8 cellular contexts compared by ENCODE assay signal in genomic region chr6:44237021-44237812, GRCh38. TPM values are rescaled to one million over a fixed set of nuclear protein-coding genes. Genes with fewer than 3 reads are reported as not detected.
DNase-seq lines count a peak whose midpoint lies in the region; ATAC-seq, FAIRE-seq and TF ChIP-seq lines count a peak whose summit lies in the region.

No MANE protein-coding gene starts in this region.

- H3K9me3 Mint-ChIP-seq in brain: peaks cover 0 to 4% (median 0%) of the 10 kb centered on the region in 5 experiments

- peaks cover 4% of the 10 kb centered on the region for H3K27me3 Mint-ChIP-seq in brain

- H3K4me1 ChIP-seq in iPS DF 6.9 (ENCODE audit: control insufficient read depth, insufficient read depth, low read length): peaks cover 9% of the 10 kb centered on the region

- peaks cover 12% of the 10 kb centered on the region for H3K36me3 ChIP-seq in iPS DF 6.9 (ENCODE audit: control insufficient read depth, insufficient read depth, low read length)

- H3K27ac ChIP-seq in iPS DF 6.9 (ENCODE audit: low read length): no peak overlapping the region

- H3K4me1 Mint-ChIP-seq in brain: peaks cover 60% of the 10 kb centered on the region

- H3K4me3 ChIP-seq in GM12875 (ENCODE audit: low read depth, low read length) (peak overlapping the region; percentile 38), iPS DF 6.9 (ENCODE audit: low read length) (peak overlapping the region; percentile 43; the same call in 1 of the 2 replicates), retinal pigment epithelial cell (ENCODE audit: low read length) (peak overlapping the region; percentile 64)

- peak overlapping the region; percentile 73 to 95 (median 93) for H3K27ac Mint-ChIP-seq in brain

- no peak; the same call in 1 of the 2 replicates for TF ChIP-seq POLR2A in GM12891 (IDR thresholded peaks at IDR 0.05; ENCODE audit: low read depth, low read length)

- ATAC-seq in HG02885 (IDR thresholded peaks at IDR 0.05; ENCODE audit: poor library complexity, unreplicated experiment): peak; percentile 59

- H3K4me3 Mint-ChIP-seq in brain: peak overlapping the region; percentile 83 to 89 (median 86)

- no peaks in the 10 kb centered on the region for H3K9me3 ChIP-seq in iPS DF 6.9 (ENCODE audit: control insufficient read depth, insufficient read depth, low read length)

- H3K27me3 ChIP-seq in iPS DF 6.9 (ENCODE audit: control insufficient read depth, insufficient read depth, low read length): no peaks in the 10 kb centered on the region

- WGBS in iPS DF 6.9 (ENCODE audit: insufficient coverage, insufficient read length): no CpG with 5 or more reads among the region's 22 CpGs

- H3K36me3 Mint-ChIP-seq in brain: peaks cover 4% of the 10 kb centered on the region

- DNase-seq in NCI-H2029 treated with DMSO at 0.1 percent for 48 hours (lab: John Stamatoyannopoulos, UW) (peak; percentile 82), T-helper 9 cell (peak; percentile 49), iPS DF 6.9 (ENCODE audit: low read depth, low spot score) (no peak), retinal pigment epithelial cell (ENCODE audit: low read depth) (peak; percentile 91), GM12891 (ENCODE audit: insufficient read length, low spot score) (no peak)

- TF ChIP-seq CTCF in GM12875 (IDR thresholded peaks at IDR 0.05; ENCODE audit: borderline replicate concordance, insufficient read depth, low read depth, low read length) (no peak), brain (conservative IDR thresholded peaks at IDR 0.05) (no peak), retinal pigment epithelial cell (conservative IDR thresholded peaks at IDR 0.05; ENCODE audit: low read depth, low read length) (no peak)

- FAIRE-seq in GM12891 (lab: Jason Lieb, UNC): no peak

TF ChIP-seq in GM12891, 5 proteins besides CTCF, POLR2A, EP300 and RAD21:
- TF ChIP-seq TAF1 (IDR thresholded peaks at IDR 0.05; ENCODE audit: low read depth, low read length): no peak
- TF ChIP-seq POLR2AphosphoS5 (IDR thresholded peaks at IDR 0.05; ENCODE audit: low read depth, low read length): no peak
- no peak for TF ChIP-seq SPI1 (IDR thresholded peaks at IDR 0.05; ENCODE audit: low read depth, low read length)
- TF ChIP-seq PAX5 (IDR thresholded peaks at IDR 0.05; ENCODE audit: insufficient read depth, low read length, severe bottlenecking): no peak
- TF ChIP-seq POU2F2 (IDR thresholded peaks at IDR 0.05; ENCODE audit: low read depth, low read length): no peak

RNA-seq across cellular contexts. Expression of gene HSP90AB1, which starts 9.7 kb away (rescaled TPM):
- 1,424 TPM for polyA plus RNA-seq in brain (ENCODE audit: insufficient read depth, low read depth, low replicate concordance)
- polyA plus RNA-seq in GM12891 (2012; ENCODE audit: low read depth, missing spikeins): 869 TPM

RNA-seq across cellular contexts. Expression of gene SLC29A1, which starts 13.8 kb away (rescaled TPM):
- polyA plus RNA-seq in brain (ENCODE audit: insufficient read depth, low read depth, low replicate concordance): 35.6 TPM
- polyA plus RNA-seq in GM12891 (2012; ENCODE audit: low read depth, missing spikeins): 37.6 TPM

RNA-seq across cellular contexts. Expression of gene SLC35B2, which starts 20.1 kb away (rescaled TPM):
- 68.7 TPM for polyA plus RNA-seq in brain (ENCODE audit: insufficient read depth, low read depth, low replicate concordance)
- polyA plus RNA-seq in GM12891 (2012; ENCODE audit: low read depth, missing spikeins): 30.1 TPM

RNA-seq across cellular contexts. Expression of gene MYMX, which starts 20.5 kb away (rescaled TPM):
- not detected for polyA plus RNA-seq in brain (ENCODE audit: insufficient read depth, low read depth, low replicate concordance)
- 0.12 TPM for polyA plus RNA-seq in GM12891 (2012; ENCODE audit: low read depth, missing spikeins)

RNA-seq across cellular contexts. Expression of gene NFKBIE, which starts 28.1 kb away (rescaled TPM):
- 10.8 TPM for polyA plus RNA-seq in brain (ENCODE audit: insufficient read depth, low read depth, low replicate concordance)
- 47.8 TPM for polyA plus RNA-seq in GM12891 (2012; ENCODE audit: low read depth, missing spikeins)

Comparison
In these comparisons a context has a peak if more than half of its experiments do, and no peak if none do; other contexts are left out.
1. DNase-seq: peak in NCI-H2029 treated with DMSO at 0.1 percent for 48 hours (single experiment), T-helper 9 cell (single experiment) and retinal pigment epithelial cell (single experiment); none in iPS DF 6.9 (single experiment) and GM12891 (single experiment).
2. Peak in every context shown above with its lines, with median percentiles within 50 percentile points of each other: H3K4me3 ChIP-seq.